Comparison of ENCODE assay signal across 17 cellular contexts in the genomic region with DNA sequence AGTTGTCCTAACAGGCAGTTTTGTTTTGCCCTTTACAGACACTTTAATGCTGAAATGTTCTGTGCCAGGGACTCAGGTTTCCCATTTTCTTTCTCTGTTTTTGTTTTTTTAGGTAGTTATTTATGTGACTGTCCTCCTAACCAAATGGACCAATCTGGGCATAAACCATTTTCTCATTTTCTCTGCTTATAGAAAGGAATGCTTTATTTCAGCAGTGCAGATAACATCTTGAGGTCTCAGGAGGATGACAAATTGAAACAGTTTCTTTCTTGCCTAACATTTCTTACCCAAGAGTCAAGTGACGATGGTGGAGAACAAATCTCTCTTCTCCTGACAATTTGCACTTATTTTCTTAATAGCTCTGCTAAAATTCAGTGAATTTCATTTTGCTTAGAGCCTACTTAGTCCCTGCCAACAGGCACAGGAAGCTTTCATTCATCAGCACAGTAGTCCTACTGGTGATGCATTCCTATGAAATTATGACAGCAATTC.
DNase-seq lines count a peak whose midpoint lies in the region; ATAC-seq, FAIRE-seq and TF ChIP-seq lines count a peak whose summit lies in the region.
"Had no signal": no experiment of that assay in that cellular context is flagged by ENCODE, and none has a peak within 500 bp of the region (broad histone marks: within the 10 kb centered on the region; RNA-seq: fewer than 3 reads in every experiment).

No MANE protein-coding gene starts in this region.

- DNase-seq in A673 (ENCODE audit: low spot score) (peak; percentile 54), IMR-90 (peak; percentile 26), mammary epithelial cell (peak; percentile 73), keratinocyte (ENCODE audit: low read depth, low spot score) (no peak), NCI-H1694 (lab: John Stamatoyannopoulos, UW) (no peak), left lobe of liver (ENCODE audit: low spot score) (no peak), Kasumi-1 (lab: John Stamatoyannopoulos, UW) (no peak), cerebellar cortex (ENCODE audit: low spot score) (no peak)
- DNase-seq: activated B cell treated with CpG ODN at 0.5 μM for 24 hours; activated CD8-positive, alpha-beta memory T cell treated with anti-CD3 and anti-CD28 coated beads, Interleukin-2, amount 50 U/mL, for 4 hours; activated naive CD4-positive, alpha-beta T cell treated with anti-CD3 and anti-CD28 coated beads, Interleukin-2, amount 50 U/mL, for 16 hours; central memory CD4-positive, alpha-beta T cell; MV-4-11; NCI-H2171; ovary; testis had no signal

- no peak overlapping the region for H4K91ac ChIP-seq in IMR-90 (ENCODE audit: insufficient read depth, low read depth, low read length)

- no peak overlapping the region for H2BK20ac ChIP-seq in IMR-90 (ENCODE audit: low read depth, low read length)

- no peak overlapping the region for H2AFZ ChIP-seq in IMR-90 (replicated peaks; ENCODE audit: low read length, poor library complexity)
- H2AFZ ChIP-seq in mammary epithelial cell (ENCODE audit: low read depth, low read length), result no peak overlapping the region
- H2AFZ ChIP-seq in keratinocyte (ENCODE audit: control insufficient read depth, low read length), result no peak overlapping the region

- no peaks in the 10 kb centered on the region for H3K79me1 ChIP-seq in IMR-90 (ENCODE audit: low read depth in 1 of 2, low read length in 2 of 2)

- no peak overlapping the region for H2AK9ac ChIP-seq in IMR-90 (replicated peaks; ENCODE audit: low read depth, low read length, poor library complexity)

- POLR2A ChIA-PET in A673 (lab: Charles Lee; ENCODE audit: low non-redundant PET), result no interaction called here
- POLR2A ChIA-PET in IMR-90 (lab: Charles Lee; ENCODE audit: unreplicated experiment), result interaction anchor here (0.7 kb wide), 1 partner anchor 31 kb away, joined by 3 read pairs; no protein-coding TSS in a partner anchor

- H2AK5ac ChIP-seq in IMR-90 (ENCODE audit: low read depth, low read length), result no peak overlapping the region

- H3K36me3 ChIP-seq in A673 (ENCODE audit: insufficient read depth, low read length, poor library complexity, severe bottlenecking) (no peaks in the 10 kb centered on the region), IMR-90 (ENCODE audit: control insufficient read depth, insufficient read depth, low read length) (no peaks in the 10 kb centered on the region), mammary epithelial cell (ENCODE audit: insufficient read depth, low read length) (no peaks in the 10 kb centered on the region), keratinocyte (ENCODE audit: control insufficient read depth in 2 of 2, extremely low read depth in 1 of 2, insufficient read depth in 2 of 2, low read length in 2 of 2) (no peaks in the 10 kb centered on the region)
- H3K36me3 ChIP-seq: ovary had no signal

- no peak overlapping the region for H3K18ac ChIP-seq in IMR-90 (ENCODE audit: low read depth, low read length)

- no peak overlapping the region for H4K8ac ChIP-seq in IMR-90 (ENCODE audit: low read depth in 2 of 2, low read length in 2 of 2)

- H3K9me1 ChIP-seq in IMR-90 (ENCODE audit: insufficient read depth, low read length) (no peaks in the 10 kb centered on the region), keratinocyte (ENCODE audit: control insufficient read depth, extremely low read depth, insufficient read depth, low read length) (no peaks in the 10 kb centered on the region)

- H3K4me3 ChIP-seq in A673 (ENCODE audit: low read depth, low read length, poor library complexity, severe bottlenecking), result no peak overlapping the region
- H3K4me3 ChIP-seq in IMR-90 (ENCODE audit: insufficient read depth, low read depth, low read length), result no peak overlapping the region
- no peak overlapping the region for H3K4me3 ChIP-seq in mammary epithelial cell (replicated peaks in 1 of 3; ENCODE audit: insufficient read depth in 1 of 3, low read depth in 2 of 3, low read length in 3 of 3)
- H3K4me3 ChIP-seq in keratinocyte (ENCODE audit: control insufficient read depth in 2 of 3, extremely low read depth in 1 of 3, insufficient read depth in 2 of 3, low read depth in 1 of 3, low read length in 3 of 3), result no peak overlapping the region
- H3K4me3 ChIP-seq: ovary, testis had no signal

- H3K9ac ChIP-seq in IMR-90 (ENCODE audit: low read depth, low read length) (no peak overlapping the region), mammary epithelial cell (ENCODE audit: insufficient read depth, low read length) (no peak overlapping the region), keratinocyte (ENCODE audit: control insufficient read depth, extremely low read depth, insufficient read depth, low read length) (no peak overlapping the region)

- H3K23ac ChIP-seq in IMR-90 (ENCODE audit: low read depth, low read length), result no peak overlapping the region

- H3K4me1 ChIP-seq in A673 (ENCODE audit: insufficient read depth, low read length, poor library complexity, severe bottlenecking), result peaks cover 45% of the 10 kb centered on the region
- H3K4me1 ChIP-seq in IMR-90 (ENCODE audit: control insufficient read depth, insufficient read depth, low read length), result peaks cover 2% of the 10 kb centered on the region; the same call in 1 of the 2 replicates
- peaks cover 9% of the 10 kb centered on the region for H3K4me1 ChIP-seq in mammary epithelial cell (ENCODE audit: insufficient read depth, low read length)
- H3K4me1 ChIP-seq in keratinocyte (ENCODE audit: control insufficient read depth, extremely low read depth, insufficient read depth, low read length), result no peaks in the 10 kb centered on the region

- intact Hi-C loops in A673 (cut with micrococcal nuclease; ENCODE audit: unreplicated experiment) (loop anchor here (10.0 kb wide), 1 partner anchor 275 kb away; no protein-coding TSS in a partner anchor), IMR-90 (cut with micrococcal nuclease) (no loop called here), mammary epithelial cell (cut with micrococcal nuclease) (no loop called here)

- FAIRE-seq in keratinocyte (lab: Jason Lieb, UNC), result peak; percentile 9

- no peak overlapping the region for H3K14ac ChIP-seq in IMR-90 (replicated peaks; ENCODE audit: low read depth, low read length)

- H3K27me3 ChIP-seq in A673 (replicated peaks; ENCODE audit: insufficient read depth, low read depth, low read length, poor library complexity) (no peaks in the 10 kb centered on the region), IMR-90 (ENCODE audit: control insufficient read depth, insufficient read depth, low read length) (no peaks in the 10 kb centered on the region), mammary epithelial cell (ENCODE audit: insufficient read depth, low read length) (no peaks in the 10 kb centered on the region), keratinocyte (ENCODE audit: control insufficient read depth, extremely low read depth, insufficient read depth, low read length) (no peaks in the 10 kb centered on the region)
- H3K27me3 ChIP-seq: ovary, testis had no signal

- in situ Hi-C loops in IMR-90 (cut with MboI; ENCODE audit: low sequenced_read_pairs) (no loop called here), mammary epithelial cell (cut with MboI; ENCODE audit: low sequenced_read_pairs in 2 of 2) (no loop called here)

- CTCF ChIA-PET in A673 (lab: Charles Lee) (no interaction called here), IMR-90 (lab: Yijun Ruan, JAX) (no interaction called here), mammary epithelial cell (lab: Charles Lee; ENCODE audit: low non-redundant PET) (no interaction called here)

- H3K27ac ChIP-seq in A673 (ENCODE audit: low read depth, low read length, poor library complexity, severe bottlenecking) (no peak overlapping the region), IMR-90 (ENCODE audit: insufficient read depth, low read length) (no peak overlapping the region), mammary epithelial cell (ENCODE audit: insufficient read depth, low read depth, low read length) (no peak overlapping the region), keratinocyte (ENCODE audit: control insufficient read depth, insufficient read depth, low read length) (no peak overlapping the region)
- H3K27ac ChIP-seq: ovary, testis had no signal

- no peak overlapping the region for H4K5ac ChIP-seq in IMR-90 (ENCODE audit: low read depth, low read length)

- H2BK5ac ChIP-seq in IMR-90 (ENCODE audit: low read depth, low read length, poor library complexity, severe bottlenecking), result no peak overlapping the region

- no peak overlapping the region for H2BK120ac ChIP-seq in IMR-90 (ENCODE audit: low read depth, low read length)

- H3K79me2 ChIP-seq in mammary epithelial cell (ENCODE audit: insufficient read depth, low read length), result no peaks in the 10 kb centered on the region
- no peaks in the 10 kb centered on the region for H3K79me2 ChIP-seq in keratinocyte (ENCODE audit: control insufficient read depth, insufficient read depth, low read length)

- H2BK15ac ChIP-seq in IMR-90 (ENCODE audit: low read depth, low read length), result no peak overlapping the region

- H3K9me3 ChIP-seq in A673 (ENCODE audit: low read depth, low read length, poor library complexity, severe bottlenecking), result no peaks in the 10 kb centered on the region
- no peaks in the 10 kb centered on the region for H3K9me3 ChIP-seq in IMR-90 (ENCODE audit: control insufficient read depth, insufficient read depth, low read length)
- H3K9me3 ChIP-seq in mammary epithelial cell (replicated peaks; ENCODE audit: insufficient read depth, low read length), result no peaks in the 10 kb centered on the region
- no peaks in the 10 kb centered on the region for H3K9me3 ChIP-seq in keratinocyte (ENCODE audit: control insufficient read depth, low read depth, low read length)
- H3K9me3 ChIP-seq: ovary, testis had no signal

- TF ChIP-seq RAD21 in IMR-90 (IDR thresholded peaks at IDR 0.05; ENCODE audit: low read length), result no peak

- no peak for TF ChIP-seq CTCF in A673 (conservative IDR thresholded peaks at IDR 0.05; ENCODE audit: low read depth, low read length)
- no peak for TF ChIP-seq CTCF in IMR-90 (conservative IDR thresholded peaks at IDR 0.05; ENCODE audit: low read depth, low read length)
- TF ChIP-seq CTCF in mammary epithelial cell (conservative IDR thresholded peaks at IDR 0.05 in 1 of 2, IDR thresholded peaks at IDR 0.05 in 1 of 2; ENCODE audit: extremely low read depth in 1 of 2, insufficient read depth in 1 of 2, low read depth in 1 of 2, low read length in 2 of 2), result no peak
- no peak for TF ChIP-seq CTCF in keratinocyte (optimal IDR thresholded peaks at IDR 0.05 in 1 of 3, IDR thresholded peaks at IDR 0.05 in 1 of 3, conservative IDR thresholded peaks at IDR 0.05 in 1 of 3; ENCODE audit: extremely low read depth in 1 of 3, insufficient read depth in 2 of 3, low read length in 3 of 3)

- no peak overlapping the region for H3K4ac ChIP-seq in IMR-90 (ENCODE audit: low read depth, low read length)

- H4K20me1 ChIP-seq in IMR-90 (ENCODE audit: insufficient read depth, low read length) (no peaks in the 10 kb centered on the region), mammary epithelial cell (ENCODE audit: insufficient read depth, low read length) (no peaks in the 10 kb centered on the region), keratinocyte (ENCODE audit: control insufficient read depth, extremely low read depth, insufficient read depth, low read length) (no peaks in the 10 kb centered on the region)

- peak overlapping the region; percentile 16; the same call in 1 of the 2 replicates for H3K4me2 ChIP-seq in IMR-90 (ENCODE audit: low read depth, low read length)
- no peak overlapping the region for H3K4me2 ChIP-seq in mammary epithelial cell (ENCODE audit: insufficient read depth, low read depth, low read length)
- H3K4me2 ChIP-seq in keratinocyte (ENCODE audit: control insufficient read depth, extremely low read depth, insufficient read depth, low read depth, low read length), result no peak overlapping the region

- H3K56ac ChIP-seq in IMR-90 (ENCODE audit: extremely low read depth, insufficient read depth, low read length), result no peak overlapping the region

- dilution Hi-C loops in IMR-90 (cut with HindIII; ENCODE audit: low sequenced_read_pairs, unreplicated experiment) (no loop called here), mammary epithelial cell (cut with HindIII; ENCODE audit: low sequenced_read_pairs) (no loop called here), keratinocyte (cut with MboI; ENCODE audit: extremely low pct_ligation_motif_present, low sequenced_read_pairs) (no loop called here)

- no CpG with 5 or more reads among the region's 1 CpG for WGBS in IMR-90 (ENCODE audit: extremely low coverage in 2 of 2, insufficient read length in 1 of 2), 2 experiments
- WGBS in mammary epithelial cell (ENCODE audit: low coverage, missing lambda C conversion rate), result 8% methylated on average over 1 of the region's 1 CpG

- BruUV-seq in A673 (replicated peaks; lab: Mats Ljungman, UMichigan), result no TSS peak
- BruUV-seq in IMR-90 (replicated peaks; lab: Mats Ljungman, UMichigan), result no TSS peak
- no TSS peak for BruUV-seq in mammary epithelial cell (replicated peaks; lab: Mats Ljungman, UMichigan)

- no peak for TF ChIP-seq POLR2A in IMR-90 (IDR thresholded peaks at IDR 0.05; ENCODE audit: low read depth, low read length)

- ATAC-seq in IMR-90 (ENCODE audit: low read depth), result peak; percentile 63
- no peak for ATAC-seq in left lobe of liver
- ATAC-seq: HCT116 had no signal

Comparison
In these comparisons a context has a peak if more than half of its experiments do, and no peak if none do; other contexts are left out.
1. DNase-seq: peak in A673 (single experiment), IMR-90 (single experiment) and mammary epithelial cell (single experiment); none in keratinocyte (single experiment), NCI-H1694 (single experiment), left lobe of liver (single experiment), Kasumi-1 (0 of 2) and cerebellar cortex (single experiment).